ENCODE assay signal across 12 cellular contexts in the genomic region with DNA sequence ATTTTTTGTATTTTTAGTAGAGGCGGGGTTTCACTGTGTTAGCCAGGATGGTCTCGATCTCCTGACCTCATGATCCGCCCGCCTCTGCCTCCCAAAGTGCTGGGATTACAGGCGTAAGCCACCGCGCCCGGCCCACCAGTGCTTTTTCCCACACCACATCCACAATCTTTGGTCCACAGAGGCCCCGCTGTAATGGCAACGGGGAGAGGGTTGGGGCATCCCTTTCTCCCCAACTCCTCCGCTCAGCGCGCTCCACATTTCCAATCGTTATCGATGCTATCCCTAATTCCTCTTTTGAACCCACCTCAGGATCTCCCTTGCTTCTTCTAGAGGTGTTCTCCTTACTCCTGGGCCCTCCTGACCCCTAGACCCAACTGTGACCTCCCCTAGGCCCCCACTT. TPM values are rescaled to one million over a fixed set of nuclear protein-coding genes. Genes with fewer than 3 reads are reported as not detected.
DNase-seq lines count a peak whose midpoint lies in the region; ATAC-seq and TF ChIP-seq lines count a peak whose summit lies in the region.
"Not testable (repeated sequence)": the region's sequence is repeated elsewhere in the genome, so short reads cannot be mapped to it uniquely, and the experiment has no call there.
"Had no signal": no experiment of that assay in that cellular context is flagged by ENCODE, and none has a peak within 500 bp of the region (broad histone marks: within the 10 kb centered on the region; RNA-seq: fewer than 3 reads in every experiment).

No MANE protein-coding gene starts in this region.

- H3K4me1 ChIP-seq in IMR-90 (ENCODE audit: control insufficient read depth, insufficient read depth, low read length); fibroblast of lung (ENCODE audit: control insufficient read depth, extremely low read depth, insufficient read depth, low read length): not testable (repeated sequence)
- H3K4me1 ChIP-seq in mucosa of stomach (ENCODE audit: control insufficient read depth, insufficient read depth, low read length) = peaks cover 42% of the 10 kb centered on the region

- CTCF ChIA-PET in IMR-90 (lab: Yijun Ruan, JAX) = not testable (repeated sequence)
- CTCF ChIA-PET in MCF 10A (lab: Yijun Ruan, JAX) = interaction anchor here (0.7 to 3.0 kb wide), 3 partner anchors 101 to 392 kb away, joined by 3 to 26 read pairs (median 3); no protein-coding TSS in a partner anchor

- dilution Hi-C loops in IMR-90 (cut with HindIII; ENCODE audit: low sequenced_read_pairs, unreplicated experiment) = loop anchor here (25.0 kb wide), 1 partner anchor 112 kb away; a partner anchor contains a TSS

- H3K56ac ChIP-seq in IMR-90 (ENCODE audit: extremely low read depth, insufficient read depth, low read length) = not testable (repeated sequence)

- not testable (repeated sequence) for TF ChIP-seq RAD21 in IMR-90 (IDR thresholded peaks at IDR 0.05; ENCODE audit: low read length)

- H2BK20ac ChIP-seq in IMR-90 (ENCODE audit: low read depth, low read length) = not testable (repeated sequence)

- H2AFZ ChIP-seq in IMR-90 (replicated peaks; ENCODE audit: low read length, poor library complexity) = peak overlapping the region; percentile 67
- not testable (repeated sequence) for H2AFZ ChIP-seq in fibroblast of lung (ENCODE audit: low read length)

- not testable (repeated sequence) for H3K27ac ChIP-seq in IMR-90 (ENCODE audit: insufficient read depth, low read length)
- peak overlapping the region; percentile 59 for H3K27ac ChIP-seq in fibroblast of lung (ENCODE audit: insufficient read depth, low read length)
- H3K27ac ChIP-seq in skin epidermis = peak overlapping the region in 12 of 21 experiments; percentile 4 to 71 (median 43)

- H4K8ac ChIP-seq in IMR-90 (ENCODE audit: low read depth in 2 of 2, low read length in 2 of 2) = not testable (repeated sequence)

- not testable (repeated sequence) for H3K4me3 ChIP-seq in IMR-90 (ENCODE audit: insufficient read depth, low read depth, low read length); fibroblast of lung (replicated peaks in 1 of 4; ENCODE audit: control extremely low read depth in 1 of 4, insufficient read depth in 1 of 4, low read depth in 3 of 4, low read length in 4 of 4); mucosa of stomach (ENCODE audit: low read length); skin epidermis

- H3K4me2 ChIP-seq in IMR-90 (ENCODE audit: low read depth, low read length); fibroblast of lung (ENCODE audit: extremely low read depth, insufficient read depth, low read length): not testable (repeated sequence)

- not testable (repeated sequence) for H4K91ac ChIP-seq in IMR-90 (ENCODE audit: insufficient read depth, low read depth, low read length)

- H3K4ac ChIP-seq in IMR-90 (ENCODE audit: low read depth, low read length) = not testable (repeated sequence)

- in situ Hi-C loops in IMR-90 (cut with MboI; ENCODE audit: low sequenced_read_pairs) = loop anchor here (25.0 kb wide), 1 partner anchor 687 kb away; a partner anchor contains a TSS

- H2AK9ac ChIP-seq in IMR-90 (replicated peaks; ENCODE audit: low read depth, low read length, poor library complexity) = not testable (repeated sequence)

- H2BK5ac ChIP-seq in IMR-90 (ENCODE audit: low read depth, low read length, poor library complexity, severe bottlenecking) = not testable (repeated sequence)

- not testable (repeated sequence) for DNase-seq in IMR-90; MCF 10A (ENCODE audit: unreplicated experiment); fibroblast of lung (ENCODE audit: low read depth in 2 of 2)

- H4K5ac ChIP-seq in IMR-90 (ENCODE audit: low read depth, low read length) = not testable (repeated sequence)

- WGBS in IMR-90 (ENCODE audit: extremely low coverage in 2 of 2, insufficient read length in 1 of 2), 2 experiments = no CpG with 5 or more reads among the region's 15 CpGs

- peak overlapping the region; percentile 60 for H3K4me3 Mint-ChIP-seq in MCF 10A (ENCODE audit: unreplicated experiment)

- not testable (repeated sequence) for H3K23ac ChIP-seq in IMR-90 (ENCODE audit: low read depth, low read length)

- H3K4me1 Mint-ChIP-seq in MCF 10A (ENCODE audit: insufficient read depth, unreplicated experiment) = not testable (repeated sequence)

- not testable (repeated sequence) for H3K9me3 Mint-ChIP-seq in MCF 10A (ENCODE audit: unreplicated experiment)

- intact Hi-C loops in IMR-90 (cut with micrococcal nuclease); MCF 10A (cut with micrococcal nuclease): not testable (repeated sequence)

- H3K9me1 ChIP-seq in IMR-90 (ENCODE audit: insufficient read depth, low read length) = not testable (repeated sequence)

- H3K9ac ChIP-seq in IMR-90 (ENCODE audit: low read depth, low read length); fibroblast of lung (ENCODE audit: insufficient read depth, low read length): not testable (repeated sequence)
- H3K9ac ChIP-seq in mucosa of stomach (ENCODE audit: low read length) = peak overlapping the region; percentile 45

- not testable (repeated sequence) for H3K79me1 ChIP-seq in IMR-90 (ENCODE audit: low read depth in 1 of 2, low read length in 2 of 2)

- not testable (repeated sequence) for H3K27me3 ChIP-seq in IMR-90 (ENCODE audit: control insufficient read depth, insufficient read depth, low read length); fibroblast of lung (ENCODE audit: control insufficient read depth, insufficient read depth, low read length); mucosa of stomach (ENCODE audit: control insufficient read depth, insufficient read depth, low read length)

- TF ChIP-seq POLR2A in IMR-90 (IDR thresholded peaks at IDR 0.05; ENCODE audit: low read depth, low read length) = not testable (repeated sequence)

- not testable (repeated sequence) for H4K20me1 ChIP-seq in IMR-90 (ENCODE audit: insufficient read depth, low read length); fibroblast of lung (ENCODE audit: control insufficient read depth, extremely low read depth, insufficient read depth, low read length)

- H2BK15ac ChIP-seq in IMR-90 (ENCODE audit: low read depth, low read length) = not testable (repeated sequence)

- POLR2A ChIA-PET in IMR-90 (lab: Charles Lee; ENCODE audit: unreplicated experiment); MCF 10A (lab: Yijun Ruan, JAX): not testable (repeated sequence)

- ATAC-seq in IMR-90 (ENCODE audit: low read depth) = not testable (repeated sequence)

- H3K9me3 ChIP-seq in IMR-90 (ENCODE audit: control insufficient read depth, insufficient read depth, low read length); fibroblast of lung (ENCODE audit: control insufficient read depth, insufficient read depth, low read depth, low read length); mucosa of stomach (ENCODE audit: control insufficient read depth, low read length): not testable (repeated sequence)

- not testable (repeated sequence) for H3K79me2 ChIP-seq in fibroblast of lung (ENCODE audit: control insufficient read depth, insufficient read depth, low read length)

- not testable (repeated sequence) for H3K14ac ChIP-seq in IMR-90 (replicated peaks; ENCODE audit: low read depth, low read length)

- not testable (repeated sequence) for H3K27ac Mint-ChIP-seq in MCF 10A (ENCODE audit: low read depth, unreplicated experiment)

- H3K27me3 Mint-ChIP-seq in MCF 10A (ENCODE audit: insufficient read depth, unreplicated experiment) = not testable (repeated sequence)

- H3K36me3 Mint-ChIP-seq in MCF 10A (ENCODE audit: insufficient read depth, unreplicated experiment) = not testable (repeated sequence)

- not testable (repeated sequence) for H2BK120ac ChIP-seq in IMR-90 (ENCODE audit: low read depth, low read length)

- H3K18ac ChIP-seq in IMR-90 (ENCODE audit: low read depth, low read length) = not testable (repeated sequence)

- not testable (repeated sequence) for TF ChIP-seq CTCF in IMR-90 (conservative IDR thresholded peaks at IDR 0.05; ENCODE audit: low read depth, low read length); MCF 10A (IDR thresholded peaks at IDR 0.05; ENCODE audit: unreplicated experiment); fibroblast of lung (conservative IDR thresholded peaks at IDR 0.05 in 1 of 2, IDR thresholded peaks at IDR 0.05 in 1 of 2; ENCODE audit: low read depth in 1 of 2, low read length in 2 of 2)

- not testable (repeated sequence) for H2AK5ac ChIP-seq in IMR-90 (ENCODE audit: low read depth, low read length)

- BruUV-seq in IMR-90 (replicated peaks; lab: Mats Ljungman, UMichigan); MCF 10A (replicated peaks; lab: Mats Ljungman, UMichigan): not testable (repeated sequence)

- H3K36me3 ChIP-seq in IMR-90 (ENCODE audit: control insufficient read depth, insufficient read depth, low read length); fibroblast of lung (ENCODE audit: control insufficient read depth, insufficient read depth, low read length); mucosa of stomach (ENCODE audit: control insufficient read depth, insufficient read depth, low read length): not testable (repeated sequence)

RNA-seq across cellular contexts. Expression of a gene that starts 0.3 kb away (rescaled TPM):
- total RNA-seq in IMR-90 (2012; rRNA removed) (0.56 and 0.72 TPM in 2 replicates), MCF 10A (2022) (0.32 and 0.40 TPM in 2 replicates), fibroblast of lung (0.51 and 1.5 TPM in 2 replicates)
- polyA plus RNA-seq in IMR-90 (2012; rRNA removed) (0.51 and 0.55 TPM in 2 replicates), fibroblast of lung (1.1 and 1.2 TPM in 2 replicates)
- polyA plus RNA-seq in IMR-90 (2012; cell fraction: cytosol; rRNA removed) = 0.14 and 0.71 TPM in 2 replicates
- polyA plus RNA-seq in IMR-90 (2012; cell fraction: nucleus; rRNA removed; ENCODE audit: low replicate concordance) = 0.63 and 1.3 TPM in 2 replicates
- 0.95 and 1.6 TPM in 2 replicates for polyA plus RNA-seq in fibroblast of lung (2012)
- polyA minus RNA-seq in fibroblast of lung (ENCODE audit: low replicate concordance) = not detected in 2 replicates
- total RNA-seq: cardiac muscle cell, HT-29, liver had no signal
- polyA plus RNA-seq: cardiac muscle cell had no signal

RNA-seq across cellular contexts. Expression of a gene that starts 25.7 kb away (rescaled TPM):
- total RNA-seq in IMR-90 (2012; rRNA removed) (365 and 440 TPM in 2 replicates), MCF 10A (2022) (464 and 483 TPM in 2 replicates), fibroblast of lung (220 and 300 TPM in 2 replicates)
- polyA plus RNA-seq in IMR-90 (2012; rRNA removed) (634 and 646 TPM in 2 replicates), fibroblast of lung (718 and 768 TPM in 2 replicates)
- polyA plus RNA-seq in IMR-90 (2012; cell fraction: cytosol; rRNA removed) = 328 and 686 TPM in 2 replicates
- 327 and 351 TPM in 2 replicates for polyA plus RNA-seq in IMR-90 (2012; cell fraction: nucleus; rRNA removed; ENCODE audit: low replicate concordance)
- 846 and 900 TPM in 2 replicates for polyA plus RNA-seq in fibroblast of lung (2012)
- 726 and 765 TPM in 2 replicates for polyA minus RNA-seq in fibroblast of lung (ENCODE audit: low replicate concordance)

RNA-seq across cellular contexts. Expression of a gene that starts 37.2 kb away (rescaled TPM):
- total RNA-seq in IMR-90 (2012; rRNA removed) (not detected in 2 replicates), MCF 10A (2022) (not detected in 2 replicates), fibroblast of lung (under 0.01 TPM in 2 replicates)
- polyA plus RNA-seq in IMR-90 (2012; rRNA removed) (not detected in 2 replicates), fibroblast of lung (not detected in 2 replicates)
- polyA plus RNA-seq in IMR-90 (2012; cell fraction: cytosol; rRNA removed) = 0.05 TPM in 1 of 2 replicates, not detected in the other
- 0.05 and 0.37 TPM in 2 replicates for polyA plus RNA-seq in IMR-90 (2012; cell fraction: nucleus; rRNA removed; ENCODE audit: low replicate concordance)
- not detected in 2 replicates for polyA plus RNA-seq in fibroblast of lung (2012)
- not detected in 2 replicates for polyA minus RNA-seq in fibroblast of lung (ENCODE audit: low replicate concordance)
- total RNA-seq: activated CD4-positive, alpha-beta T cell treated with anti-CD3 and anti-CD28 coated beads, Interleukin-2, amount 10 ng/mL, durations not matched to agents 7 days and 5 days; cardiac muscle cell; H7; naive thymus-derived CD4-positive, alpha-beta T cell; subcutaneous adipose tissue had no signal
- polyA plus RNA-seq: cardiac muscle cell; liver; naive thymus-derived CD4-positive, alpha-beta T cell had no signal

RNA-seq across cellular contexts. Expression of a gene that starts 45.8 kb away (rescaled TPM):
- total RNA-seq in IMR-90 (2012; rRNA removed) (not detected in 2 replicates), MCF 10A (2022) (0.25 and 0.44 TPM in 2 replicates), fibroblast of lung (under 0.01 TPM in 2 replicates)
- polyA plus RNA-seq in IMR-90 (2012; rRNA removed) (0.05 and 0.07 TPM in 2 replicates), fibroblast of lung (not detected in 2 replicates)
- 0.02 and 0.05 TPM in 2 replicates for polyA plus RNA-seq in IMR-90 (2012; cell fraction: cytosol; rRNA removed)
- 0.07 and 0.29 TPM in 2 replicates for polyA plus RNA-seq in IMR-90 (2012; cell fraction: nucleus; rRNA removed; ENCODE audit: low replicate concordance)
- not detected in 2 replicates for polyA plus RNA-seq in fibroblast of lung (2012)
- polyA minus RNA-seq in fibroblast of lung (ENCODE audit: low replicate concordance) = not detected in 2 replicates
- total RNA-seq: activated CD4-positive, alpha-beta T cell treated with anti-CD3 and anti-CD28 coated beads, Interleukin-2, amount 10 ng/mL, durations not matched to agents 7 days and 5 days had no signal

RNA-seq across cellular contexts. Expression of a gene that starts 54.4 kb away (rescaled TPM):
- total RNA-seq in IMR-90 (2012; rRNA removed) (0.18 and 0.28 TPM in 2 replicates), MCF 10A (2022) (not detected in 2 replicates), fibroblast of lung (not detected in 2 replicates)
- polyA plus RNA-seq in IMR-90 (2012; rRNA removed) (0.27 and 0.67 TPM in 2 replicates), fibroblast of lung (not detected in 2 replicates)
- 0.14 and 0.19 TPM in 2 replicates for polyA plus RNA-seq in IMR-90 (2012; cell fraction: cytosol; rRNA removed)
- 0.07 TPM in 1 of 2 replicates, not detected in the other for polyA plus RNA-seq in IMR-90 (2012; cell fraction: nucleus; rRNA removed; ENCODE audit: low replicate concordance)
- not detected in 2 replicates for polyA plus RNA-seq in fibroblast of lung (2012)
- not detected in 2 replicates for polyA minus RNA-seq in fibroblast of lung (ENCODE audit: low replicate concordance)
- total RNA-seq: activated CD4-positive, alpha-beta T cell treated with anti-CD3 and anti-CD28 coated beads, Interleukin-2, amount 10 ng/mL, durations not matched to agents 7 days and 5 days; cardiac muscle cell; H7; HT-29; naive thymus-derived CD4-positive, alpha-beta T cell had no signal
- polyA plus RNA-seq: cardiac muscle cell; naive thymus-derived CD4-positive, alpha-beta T cell had no signal
